ENCODE assay signal across 7 cellular contexts in genomic region chr7:152180048-152180447, GRCh38.
"Had no signal": no experiment of that assay in that cellular context is flagged by ENCODE, and none has a peak within 500 bp of the region (broad histone marks: within the 10 kb centered on the region; RNA-seq: fewer than 3 reads in every experiment).

No MANE protein-coding gene starts in this region.

- ATAC-seq: GM23338 had no signal

- DNase-seq: H9, HCEC 1CT, HFFc6, IMR-90, KBM-7 had no signal

- H3K4me1 Mint-ChIP-seq: GM23338, H9 had no signal

- H3K4me3 ChIP-seq: GM23338 had no signal

- H3K9me3 Mint-ChIP-seq: GM23338, H9, HFFc6 had no signal

- H3K27ac Mint-ChIP-seq: GM23338, H9, HFFc6 had no signal

- H3K4me3 Mint-ChIP-seq: GM23338, H9, HFFc6 had no signal

- H3K27ac ChIP-seq: HL-60 had no signal
